In genomic region chr21:42009018-42009830, GRCh38 we compare ENCODE assay signal across 8 cellular contexts. TPM values are rescaled to one million over a fixed set of nuclear protein-coding genes. Genes with fewer than 3 reads are reported as not detected.
DNase-seq lines count a peak whose midpoint lies in the region; ATAC-seq and TF ChIP-seq lines count a peak whose summit lies in the region.

No MANE protein-coding gene starts in this region.

- H3K4me3 Mint-ChIP-seq in CD4-positive, CD25-positive, alpha-beta regulatory T cell: peak overlapping the region; percentile 84 to 100 (median 88)

- H3K27me3 Mint-ChIP-seq in CD4-positive, CD25-positive, alpha-beta regulatory T cell: peaks cover 11% of the 10 kb centered on the region

- peak; percentile 51 for TF ChIP-seq POLR2A in GM19099 (IDR thresholded peaks at IDR 0.05; ENCODE audit: extremely low read depth, insufficient read length, low read depth)

- peak overlapping the region; percentile 75 for H3K4me3 ChIP-seq in CD4-positive, CD25-positive, alpha-beta regulatory T cell (ENCODE audit: low read depth, low read length)

- intact Hi-C loops in sciatic nerve (cut with DNase I): no loop called here

- peak overlapping the region; percentile 69 to 100 (median 87) for H3K27ac Mint-ChIP-seq in CD4-positive, CD25-positive, alpha-beta regulatory T cell

- H3K9me3 Mint-ChIP-seq in CD4-positive, CD25-positive, alpha-beta regulatory T cell: peaks cover 0 to 3% (median 0%) of the 10 kb centered on the region in 7 donors

- peaks cover 15 to 46% (median 34%) of the 10 kb centered on the region in 4 donors for H3K4me1 Mint-ChIP-seq in CD4-positive, CD25-positive, alpha-beta regulatory T cell

- peaks cover 12% of the 10 kb centered on the region for H3K4me1 ChIP-seq in CD4-positive, CD25-positive, alpha-beta regulatory T cell (ENCODE audit: control insufficient read depth, insufficient read depth, low read length, poor library complexity, severe bottlenecking)

- H3K27me3 ChIP-seq in CD4-positive, CD25-positive, alpha-beta regulatory T cell (ENCODE audit: control insufficient read depth, insufficient read depth, low read length): no peaks in the 10 kb centered on the region

- no peak for ATAC-seq in CD4-positive, CD25-positive, alpha-beta regulatory T cell (ENCODE audit: low read depth in 2 of 2)
- ATAC-seq in HG03520 (IDR thresholded peaks at IDR 0.05; ENCODE audit: unreplicated experiment) (peak; percentile 9), sciatic nerve (peak; percentile 3)

- no peaks in the 10 kb centered on the region for H3K9me3 ChIP-seq in CD4-positive, CD25-positive, alpha-beta regulatory T cell (ENCODE audit: control insufficient read depth in 2 of 2, low read length in 2 of 2)

- peak in 2 of 3 donors; percentile 29 to 60 for DNase-seq in CD4-positive, CD25-positive, alpha-beta regulatory T cell
- DNase-seq in SW480 (ENCODE audit: low spot score): peak; percentile 61
- DNase-seq in hippocampal formation (lab: John Stamatoyannopoulos, UW): peak; percentile 21 to 58
- peak; percentile 79 for DNase-seq in sciatic nerve (ENCODE audit: low spot score)
- DNase-seq in COLO829 (ENCODE audit: low spot score): no peak

- H3K27ac ChIP-seq in CD4-positive, CD25-positive, alpha-beta regulatory T cell (ENCODE audit: insufficient read depth, low read length, poor library complexity, severe bottlenecking): peak overlapping the region; percentile 97
- H3K27ac ChIP-seq in angular gyrus (ENCODE audit: low read depth, low read length): peak overlapping the region; percentile 98

- H3K36me3 ChIP-seq in CD4-positive, CD25-positive, alpha-beta regulatory T cell (ENCODE audit: control insufficient read depth, insufficient read depth, low read length): peaks cover 3% of the 10 kb centered on the region

- H3K36me3 Mint-ChIP-seq in CD4-positive, CD25-positive, alpha-beta regulatory T cell: peaks cover 9% of the 10 kb centered on the region

RNA-seq across cellular contexts. Expression of gene ZBTB21, which starts 0.9 kb away (rescaled TPM):
- total RNA-seq in CD4-positive, CD25-positive, alpha-beta regulatory T cell: 107 TPM
- polyA plus RNA-seq in CD4-positive, CD25-positive, alpha-beta regulatory T cell: 1 to 10 TPM; 2.4 to 8.0 (median 5.2) TPM
- total RNA-seq in sciatic nerve: 27.3 TPM

RNA-seq across cellular contexts. Expression of gene C2CD2, which starts 55.4 kb away (rescaled TPM):
- 15.3 TPM for total RNA-seq in CD4-positive, CD25-positive, alpha-beta regulatory T cell
- polyA plus RNA-seq in CD4-positive, CD25-positive, alpha-beta regulatory T cell: 1 to 10 TPM; 1.7 to 2.9 (median 2.0) TPM
- total RNA-seq in sciatic nerve: 60.9 TPM

Comparison
In these comparisons a context has a peak if more than half of its experiments do, and no peak if none do; other contexts are left out.
1. ATAC-seq: peak in HG03520 (single experiment) and sciatic nerve (single experiment); none in CD4-positive, CD25-positive, alpha-beta regulatory T cell (0 of 2).